In genomic region chr3:194990454-194991337, GRCh38 we compare ENCODE assay signal across 15 cellular contexts.
DNase-seq lines count a peak whose midpoint lies in the region; ATAC-seq and TF ChIP-seq lines count a peak whose summit lies in the region.
"Had no signal": no experiment of that assay in that cellular context is flagged by ENCODE, and none has a peak within 500 bp of the region (broad histone marks: within the 10 kb centered on the region; RNA-seq: fewer than 3 reads in every experiment).

No MANE protein-coding gene starts in this region.

- ATAC-seq in activated CD8-positive, alpha-beta T cell treated with anti-CD3 and anti-CD28 coated beads, Interleukin-2, amount 10 ng/mL, durations not matched to agents 7 days and 5 days = no peak
- ATAC-seq in activated CD8-positive, alpha-beta T cell treated with anti-CD3 and anti-CD28 coated beads for 36 hours = no peak
- ATAC-seq in upper lobe of right lung = no peak

- H3K27ac ChIP-seq in upper lobe of right lung = no peak overlapping the region
- H3K27ac ChIP-seq: HL-60, Peyer's patch had no signal

- no peak overlapping the region for H3K4me3 ChIP-seq in upper lobe of right lung
- H3K4me3 ChIP-seq: Peyer's patch had no signal

- H3K4me3 Mint-ChIP-seq in activated CD8-positive, alpha-beta T cell treated with anti-CD3 and anti-CD28 coated beads, Interleukin-2, amount 10 ng/mL, durations not matched to agents 7 days and 5 days = no peak overlapping the region
- H3K4me3 Mint-ChIP-seq in activated CD8-positive, alpha-beta T cell treated with anti-CD3 and anti-CD28 coated beads for 36 hours = no peak overlapping the region
- H3K4me3 Mint-ChIP-seq: H9 had no signal

- no peak for TF ChIP-seq CTCF in activated CD8-positive, alpha-beta T cell treated with anti-CD3 and anti-CD28 coated beads for 36 hours (IDR thresholded peaks at IDR 0.05)
- no peak for TF ChIP-seq CTCF in upper lobe of right lung (IDR thresholded peaks at IDR 0.05)

- H3K4me1 ChIP-seq in upper lobe of right lung = no peaks in the 10 kb centered on the region
- H3K4me1 ChIP-seq: Peyer's patch had no signal

- H3K36me3 Mint-ChIP-seq in activated CD8-positive, alpha-beta T cell treated with anti-CD3 and anti-CD28 coated beads, Interleukin-2, amount 10 ng/mL, durations not matched to agents 7 days and 5 days (ENCODE audit: low read depth) = no peaks in the 10 kb centered on the region
- no peaks in the 10 kb centered on the region for H3K36me3 Mint-ChIP-seq in activated CD8-positive, alpha-beta T cell treated with anti-CD3 and anti-CD28 coated beads for 36 hours (ENCODE audit: low read depth)

- no peaks in the 10 kb centered on the region for H3K9me3 ChIP-seq in upper lobe of right lung

- CTCF ChIA-PET in activated CD8-positive, alpha-beta T cell treated with anti-CD3 and anti-CD28 coated beads, Interleukin-2, amount 10 ng/mL, durations not matched to agents 7 days and 5 days (lab: Charles Lee) = no interaction called here
- CTCF ChIA-PET in activated CD8-positive, alpha-beta T cell treated with anti-CD3 and anti-CD28 coated beads for 36 hours (lab: Charles Lee) = no interaction called here

- DNase-seq in activated CD8-positive, alpha-beta T cell treated with anti-CD3 and anti-CD28 coated beads, Interleukin-2, amount 10 ng/mL, durations not matched to agents 7 days and 5 days = peak; percentile 9
- DNase-seq in activated CD8-positive, alpha-beta T cell treated with anti-CD3 and anti-CD28 coated beads for 36 hours = no peak
- DNase-seq in RKO (ENCODE audit: low spot score) (peak; percentile 5), islet precursor cell (peak; percentile 46), upper lobe of right lung (peak; percentile 23), amygdala (lab: John Stamatoyannopoulos, UW) (no peak), NCI-H510A (lab: John Stamatoyannopoulos, UW) (no peak)
- no peak for DNase-seq in stimulated activated CD4-positive, alpha-beta T cell treated with anti-CD3 and anti-CD28 coated beads, Interleukin-15, amount 100 ng/mL, for 24 hours
- DNase-seq: C1 segment of cervical spinal cord, H9, NCI-H2029 treated with DMSO at 0.1 percent for 48 hours, NCI-H510A treated with DMSO at 0.1 percent for 48 hours, SHP77 had no signal

- H3K4me1 Mint-ChIP-seq in activated CD8-positive, alpha-beta T cell treated with anti-CD3 and anti-CD28 coated beads, Interleukin-2, amount 10 ng/mL, durations not matched to agents 7 days and 5 days (ENCODE audit: low read depth) = no peaks in the 10 kb centered on the region
- no peaks in the 10 kb centered on the region for H3K4me1 Mint-ChIP-seq in activated CD8-positive, alpha-beta T cell treated with anti-CD3 and anti-CD28 coated beads for 36 hours (ENCODE audit: low read depth)

- H3K36me3 ChIP-seq in upper lobe of right lung = no peaks in the 10 kb centered on the region
- H3K36me3 ChIP-seq: Peyer's patch had no signal

- POLR2A ChIA-PET in activated CD8-positive, alpha-beta T cell treated with anti-CD3 and anti-CD28 coated beads, Interleukin-2, amount 10 ng/mL, durations not matched to agents 7 days and 5 days (lab: Charles Lee) = no interaction called here
- POLR2A ChIA-PET in activated CD8-positive, alpha-beta T cell treated with anti-CD3 and anti-CD28 coated beads for 36 hours (lab: Charles Lee) = no interaction called here

- intact Hi-C loops in activated CD8-positive, alpha-beta T cell treated with anti-CD3 and anti-CD28 coated beads for 36 hours (cut with micrococcal nuclease) = no loop called here
- intact Hi-C loops in upper lobe of right lung (cut with DNase I) = no loop called here

- H3K27me3 Mint-ChIP-seq in activated CD8-positive, alpha-beta T cell treated with anti-CD3 and anti-CD28 coated beads, Interleukin-2, amount 10 ng/mL, durations not matched to agents 7 days and 5 days (ENCODE audit: low read depth) = peaks cover 4% of the 10 kb centered on the region
- peaks cover 2% of the 10 kb centered on the region for H3K27me3 Mint-ChIP-seq in activated CD8-positive, alpha-beta T cell treated with anti-CD3 and anti-CD28 coated beads for 36 hours

- H3K9me3 Mint-ChIP-seq in activated CD8-positive, alpha-beta T cell treated with anti-CD3 and anti-CD28 coated beads, Interleukin-2, amount 10 ng/mL, durations not matched to agents 7 days and 5 days (ENCODE audit: insufficient read depth) = no peaks in the 10 kb centered on the region
- no peaks in the 10 kb centered on the region for H3K9me3 Mint-ChIP-seq in activated CD8-positive, alpha-beta T cell treated with anti-CD3 and anti-CD28 coated beads for 36 hours

- no peak overlapping the region for H3K27ac Mint-ChIP-seq in activated CD8-positive, alpha-beta T cell treated with anti-CD3 and anti-CD28 coated beads, Interleukin-2, amount 10 ng/mL, durations not matched to agents 7 days and 5 days
- H3K27ac Mint-ChIP-seq in activated CD8-positive, alpha-beta T cell treated with anti-CD3 and anti-CD28 coated beads for 36 hours = no peak overlapping the region

- no peaks in the 10 kb centered on the region for H3K27me3 ChIP-seq in upper lobe of right lung
- H3K27me3 ChIP-seq: Peyer's patch had no signal

Comparison
In these comparisons a context has a peak if more than half of its experiments do, and no peak if none do; other contexts are left out.
1. DNase-seq: peak in activated CD8-positive, alpha-beta T cell treated with anti-CD3 and anti-CD28 coated beads, Interleukin-2, amount 10 ng/mL, durations not matched to agents 7 days and 5 days (single experiment), RKO (single experiment), islet precursor cell (single experiment) and upper lobe of right lung (single experiment); none in activated CD8-positive, alpha-beta T cell treated with anti-CD3 and anti-CD28 coated beads for 36 hours (single experiment), amygdala (0 of 56), NCI-H510A (single experiment) and stimulated activated CD4-positive, alpha-beta T cell treated with anti-CD3 and anti-CD28 coated beads, Interleukin-15, amount 100 ng/mL, for 24 hours (single experiment).